12 cellular contexts compared by ENCODE assay signal in the genomic region with DNA sequence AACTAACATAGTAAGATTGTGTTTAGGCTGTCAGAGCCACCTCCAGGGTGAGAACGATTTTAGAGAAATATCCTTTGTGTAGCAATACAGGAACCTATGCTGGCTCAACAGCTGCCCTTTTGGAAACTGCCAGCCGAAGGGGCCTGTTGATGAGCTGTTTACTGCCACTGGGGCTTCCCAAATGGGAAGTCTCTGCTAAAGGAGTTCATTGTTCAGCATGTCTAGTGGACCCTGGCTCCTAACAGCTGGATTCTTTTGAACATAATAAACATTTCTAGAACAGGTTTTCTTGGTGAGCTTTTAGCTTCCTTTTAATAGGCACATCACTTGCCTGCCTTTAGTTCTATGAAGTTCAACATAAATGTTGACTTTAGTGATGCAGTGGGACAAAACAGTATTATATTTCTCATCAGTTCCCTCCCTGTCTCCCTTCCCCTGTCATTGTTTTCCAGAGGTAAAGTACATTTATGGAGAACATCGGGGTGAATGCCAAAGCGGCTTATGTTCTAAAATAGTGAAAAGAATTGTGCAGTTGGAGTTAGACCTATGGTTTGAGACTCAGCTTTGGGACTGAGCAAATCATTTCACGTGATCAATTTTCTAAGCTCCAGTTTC. TPM values are rescaled to one million over a fixed set of nuclear protein-coding genes. Genes with fewer than 3 reads are reported as not detected.
DNase-seq lines count a peak whose midpoint lies in the region; ATAC-seq and TF ChIP-seq lines count a peak whose summit lies in the region.
"Had no signal": no experiment of that assay in that cellular context is flagged by ENCODE, and none has a peak within 500 bp of the region (broad histone marks: within the 10 kb centered on the region; RNA-seq: fewer than 3 reads in every experiment).

No MANE protein-coding gene starts in this region.

- no peak overlapping the region for H3K4me3 Mint-ChIP-seq in nephron
- H3K4me3 Mint-ChIP-seq in activated CD8-positive, alpha-beta T cell treated with anti-CD3 and anti-CD28 coated beads for 36 hours, result no peak overlapping the region

- H3K9me3 ChIP-seq in DOHH2 (ENCODE audit: control insufficient read depth, insufficient read depth, low read length) (no peaks in the 10 kb centered on the region), HUES48 (ENCODE audit: control insufficient read depth, insufficient read depth, low read length) (no peaks in the 10 kb centered on the region), body of pancreas (no peaks in the 10 kb centered on the region)

- H3K36me3 Mint-ChIP-seq in nephron (ENCODE audit: low read depth), result peaks cover 9% of the 10 kb centered on the region
- H3K36me3 Mint-ChIP-seq in activated CD8-positive, alpha-beta T cell treated with anti-CD3 and anti-CD28 coated beads for 36 hours (ENCODE audit: low read depth), result peaks cover 7% of the 10 kb centered on the region

- H3K36me3 ChIP-seq in DOHH2 (ENCODE audit: control insufficient read depth, low read length), result 0 out of 2 replicates have a peak, but pooled peaks cover 3% of the 10 kb centered on the region
- H3K36me3 ChIP-seq in HUES48 (ENCODE audit: control insufficient read depth, insufficient read depth, low read length), result 0 out of 2 replicates have a peak, but pooled peaks cover under 1% of the 10 kb centered on the region
- no peaks in the 10 kb centered on the region for H3K36me3 ChIP-seq in body of pancreas (replicated peaks in 1 of 2; ENCODE audit: insufficient read depth in 1 of 2, low read depth in 2 of 2)

- TF ChIP-seq CTCF in DOHH2 (IDR thresholded peaks at IDR 0.05; ENCODE audit: low read depth, low read length, poor library complexity, severe bottlenecking) (no peak), body of pancreas (IDR thresholded peaks at IDR 0.05) (no peak), nephron (IDR thresholded peaks at IDR 0.05; ENCODE audit: unreplicated experiment in 3 of 3) (no peak)
- TF ChIP-seq CTCF in activated CD8-positive, alpha-beta T cell treated with anti-CD3 and anti-CD28 coated beads for 36 hours (IDR thresholded peaks at IDR 0.05), result no peak

- H3K9ac ChIP-seq in HUES48 (ENCODE audit: low read depth, low read length), result no peak overlapping the region

- no peaks in the 10 kb centered on the region for H3F3A ChIP-seq in DOHH2 (ENCODE audit: control insufficient read depth, insufficient read depth)

- DNase-seq in body of pancreas (no peak), DMS53 treated with DMSO at 0.1 percent for 48 hours (lab: John Stamatoyannopoulos, UW; ENCODE audit: unreplicated experiment) (no peak)
- no peak for DNase-seq in activated CD8-positive, alpha-beta T cell treated with anti-CD3 and anti-CD28 coated beads for 36 hours
- no peak for DNase-seq in stimulated activated naive CD4-positive, alpha-beta T cell treated with Interleukin-2 at 50 U/mL for 16 hours (lab: John Stamatoyannopoulos, UW)
- DNase-seq: cortex of kidney, hippocampal formation, KG1, PC-3 had no signal

- H3K27ac Mint-ChIP-seq in nephron, result peak overlapping the region in 2 of 3 experiments; percentile 15 to 45
- H3K27ac Mint-ChIP-seq in activated CD8-positive, alpha-beta T cell treated with anti-CD3 and anti-CD28 coated beads for 36 hours, result no peak overlapping the region

- H3K27me3 Mint-ChIP-seq in nephron (ENCODE audit: low read depth), result no peaks in the 10 kb centered on the region
- H3K27me3 Mint-ChIP-seq in activated CD8-positive, alpha-beta T cell treated with anti-CD3 and anti-CD28 coated beads for 36 hours, result no peaks in the 10 kb centered on the region

- peaks cover 11% of the 10 kb centered on the region for H3K4me1 Mint-ChIP-seq in nephron
- peaks cover 15% of the 10 kb centered on the region for H3K4me1 Mint-ChIP-seq in activated CD8-positive, alpha-beta T cell treated with anti-CD3 and anti-CD28 coated beads for 36 hours (ENCODE audit: low read depth)

- no peaks in the 10 kb centered on the region for H3K9me2 ChIP-seq in DOHH2 (replicated peaks; ENCODE audit: control insufficient read depth, low read length)

- H3K9me3 Mint-ChIP-seq in nephron, result no peaks in the 10 kb centered on the region
- no peaks in the 10 kb centered on the region for H3K9me3 Mint-ChIP-seq in activated CD8-positive, alpha-beta T cell treated with anti-CD3 and anti-CD28 coated beads for 36 hours

- CTCF ChIA-PET in activated CD8-positive, alpha-beta T cell treated with anti-CD3 and anti-CD28 coated beads for 36 hours (lab: Charles Lee), result interaction anchor here (0.8 to 1.8 kb wide), 3 partner anchors 12 to 43 kb away, joined by 3 to 7 read pairs (median 4); no protein-coding TSS in a partner anchor

- no peak overlapping the region for H3K4me3 ChIP-seq in DOHH2 (ENCODE audit: low read length)
- no peak overlapping the region for H3K4me3 ChIP-seq in HUES48 (ENCODE audit: low read depth, low read length)
- no peak overlapping the region for H3K4me3 ChIP-seq in body of pancreas

- no peak overlapping the region for H3K27ac ChIP-seq in DOHH2 (ENCODE audit: low read depth, low read length)
- peak overlapping the region; percentile 23 for H3K27ac ChIP-seq in HUES48 (ENCODE audit: low read depth, low read length)
- peak overlapping the region in 2 of 4 donors; percentile 35 to 49 for H3K27ac ChIP-seq in body of pancreas

- no peak for TF ChIP-seq POLR2A in body of pancreas (IDR thresholded peaks at IDR 0.05)

- intact Hi-C loops in body of pancreas (cut with DNase I), result no loop called here
- intact Hi-C loops in activated CD8-positive, alpha-beta T cell treated with anti-CD3 and anti-CD28 coated beads for 36 hours (cut with micrococcal nuclease), result no loop called here

- peaks cover 21% of the 10 kb centered on the region for H4K20me1 ChIP-seq in DOHH2 (ENCODE audit: control insufficient read depth, insufficient read depth, low read depth, low read length)

- peaks cover 95% of the 10 kb centered on the region for H3K79me2 ChIP-seq in DOHH2 (ENCODE audit: control insufficient read depth, low read length)

- peak overlapping the region; percentile 36 for H3K4me2 ChIP-seq in DOHH2 (ENCODE audit: low read length)

- WGBS in body of pancreas, 2 donors, result 18 to 24% methylated on average over 5 of the region's 5 CpGs

- H3K27me3 ChIP-seq in DOHH2 (ENCODE audit: control insufficient read depth, low read length), result no peaks in the 10 kb centered on the region
- H3K27me3 ChIP-seq in HUES48 (ENCODE audit: control insufficient read depth, insufficient read depth, low read length), result no peaks in the 10 kb centered on the region
- no peaks in the 10 kb centered on the region for H3K27me3 ChIP-seq in body of pancreas

- ATAC-seq in body of pancreas, result peak; percentile 19
- ATAC-seq in activated CD8-positive, alpha-beta T cell treated with anti-CD3 and anti-CD28 coated beads for 36 hours, result no peak
- ATAC-seq in HG03378 (IDR thresholded peaks at IDR 0.05; ENCODE audit: unreplicated experiment), result no peak
- ATAC-seq: PC-3 had no signal

- POLR2A ChIA-PET in activated CD8-positive, alpha-beta T cell treated with anti-CD3 and anti-CD28 coated beads for 36 hours (lab: Charles Lee), result interaction anchor here (0.8 kb wide), 1 partner anchor 31 kb away, joined by 3 read pairs; no protein-coding TSS in a partner anchor

- peaks cover 28% of the 10 kb centered on the region for H3K4me1 ChIP-seq in DOHH2 (ENCODE audit: control insufficient read depth, low read length)
- peaks cover 20% of the 10 kb centered on the region for H3K4me1 ChIP-seq in HUES48 (ENCODE audit: control insufficient read depth, insufficient read depth, low read length)
- peaks cover 50% of the 10 kb centered on the region for H3K4me1 ChIP-seq in body of pancreas

RNA-seq across cellular contexts. Expression of gene UCK2, which starts 57.4 kb away (rescaled TPM):
- 10 to 100 TPM; 23.3 to 27.4 TPM for total RNA-seq in body of pancreas
- total RNA-seq in activated CD8-positive, alpha-beta T cell treated with anti-CD3 and anti-CD28 coated beads for 36 hours, result 10 to 100 TPM; 66.5 to 72.2 TPM
